ENCODE assay signal across 12 cellular contexts in the genomic region with DNA sequence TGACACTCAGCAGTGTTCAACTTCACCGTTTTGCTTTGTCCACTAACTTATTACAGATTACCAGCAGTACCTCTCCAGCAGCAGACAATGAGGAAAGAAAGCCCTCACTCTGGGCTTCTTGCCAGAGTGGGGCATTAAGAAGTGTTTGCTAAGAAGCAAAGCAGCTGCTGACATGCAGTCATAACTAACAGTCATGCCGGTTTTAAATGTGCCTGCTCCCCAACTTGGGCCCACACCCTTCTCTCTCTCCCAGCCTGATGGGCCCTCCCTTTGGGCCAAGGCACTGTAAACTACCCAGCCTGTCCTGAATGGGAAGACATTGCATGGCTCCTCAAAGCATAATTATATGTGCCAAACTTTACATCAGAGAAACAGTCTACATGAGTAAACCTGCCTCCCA. TPM values are rescaled to one million over a fixed set of nuclear protein-coding genes. Genes with fewer than 3 reads are reported as not detected.
A peak's percentile ranks its signal among the peaks of the same experiment; 100 is the strongest.
DNase-seq lines count a peak whose midpoint lies in the region; ATAC-seq and TF ChIP-seq lines count a peak whose summit lies in the region.
"Had no signal": no experiment of that assay in that cellular context is flagged by ENCODE, and none has a peak within 500 bp of the region (broad histone marks: within the 10 kb centered on the region; RNA-seq: fewer than 3 reads in every experiment).

No MANE protein-coding gene starts in this region.

- H3F3A ChIP-seq in PC-3 (ENCODE audit: low read length, unreplicated experiment): no peaks in the 10 kb centered on the region

- POLR2A ChIA-PET in PC-3 (lab: Charles Lee; ENCODE audit: unreplicated experiment): no interaction called here

- 0 out of 2 replicates have a peak, but pooled peaks cover 4% of the 10 kb centered on the region for H3K9me3 ChIP-seq in PC-3 (ENCODE audit: low read length)
- H3K9me3 ChIP-seq: right lobe of liver had no signal

- H4K20me1 ChIP-seq in PC-3 (ENCODE audit: low read length): no peaks in the 10 kb centered on the region

- H2AFZ ChIP-seq in PC-3 (ENCODE audit: low read length): peak overlapping the region; percentile 17; the same call in 1 of the 2 replicates

- H3K36me3 ChIP-seq in PC-3 (ENCODE audit: low read depth, low read length): no peaks in the 10 kb centered on the region
- H3K36me3 ChIP-seq: right lobe of liver had no signal

- H3K79me2 ChIP-seq in PC-3 (ENCODE audit: low read length): no peaks in the 10 kb centered on the region

- H3K27me3 ChIP-seq in PC-3 (ENCODE audit: low read length): no peaks in the 10 kb centered on the region
- H3K27me3 ChIP-seq: right lobe of liver had no signal

- H3K9ac ChIP-seq in PC-3 (ENCODE audit: low read length): no peak overlapping the region

- BruUV-seq in PC-3 (replicated peaks; lab: Mats Ljungman, UMichigan): no TSS peak

- no peak overlapping the region for H3K4me3 ChIP-seq in PC-3 (ENCODE audit: low read length)
- H3K4me3 ChIP-seq in fibroblast of the aortic adventitia (ENCODE audit: low read depth, low read length): no peak overlapping the region
- H3K4me3 ChIP-seq: right lobe of liver had no signal

- no peaks in the 10 kb centered on the region for H3K9me2 ChIP-seq in PC-3 (replicated peaks; ENCODE audit: low read length)

- CTCF ChIA-PET in PC-3 (lab: Charles Lee): no interaction called here

- H3K4me1 ChIP-seq in PC-3 (ENCODE audit: insufficient read depth, low read length): peaks cover 8% of the 10 kb centered on the region; the same call in 1 of the 2 replicates
- H3K4me1 ChIP-seq: right lobe of liver had no signal

- H3K4me2 ChIP-seq in PC-3 (ENCODE audit: low read length): no peak overlapping the region

- intact Hi-C loops in left cardiac atrium (cut with DNase I): no loop called here
- intact Hi-C loops in Right ventricle myocardium inferior (cut with DNase I): no loop called here
- intact Hi-C loops in PC-3 (cut with micrococcal nuclease): no loop called here
- intact Hi-C loops in head of caudate nucleus (cut with DNase I): no loop called here

- DNase-seq in left cardiac atrium: no peak
- DNase-seq in Right ventricle myocardium inferior (ENCODE audit: missing footprints): no peak
- peak; percentile 74 for DNase-seq in PC-3
- peak; percentile 87 for DNase-seq in fibroblast of the aortic adventitia (ENCODE audit: low read depth)
- DNase-seq in stimulated activated CD4-positive, alpha-beta T cell treated with anti-CD3 and anti-CD28 coated beads, Interleukin-12 subunit alpha, Interleukin-12 subunit beta, amount 100 ng/mL, for 4 hours: no peak
- no peak for DNase-seq in head of caudate nucleus
- DNase-seq: CD4-positive, CD25-positive, alpha-beta regulatory T cell; NCI-H2227 treated with DMSO at 0.1 percent for 48 hours; right lobe of liver had no signal

- no peak overlapping the region for H3K27ac ChIP-seq in PC-3 (ENCODE audit: low read length)
- H3K27ac ChIP-seq: right lobe of liver, VCaP had no signal

- ATAC-seq in left cardiac atrium: peak; percentile 77 to 79
- ATAC-seq in Right ventricle myocardium inferior: no peak
- ATAC-seq in PC-3: peak; percentile 81
- ATAC-seq in HG02852 (IDR thresholded peaks at IDR 0.05; ENCODE audit: unreplicated experiment): no peak
- no peak for ATAC-seq in GM18870 (IDR thresholded peaks at IDR 0.05; ENCODE audit: unreplicated experiment)

- no peak for TF ChIP-seq CTCF in PC-3 (conservative IDR thresholded peaks at IDR 0.05; ENCODE audit: low read depth, low read length)
- no peak for TF ChIP-seq CTCF in fibroblast of the aortic adventitia (IDR thresholded peaks at IDR 0.05; ENCODE audit: insufficient read depth, low read length)

RNA-seq across cellular contexts. Expression of a gene that starts 54.6 kb away (rescaled TPM):
- total RNA-seq in left cardiac atrium (under 1 TPM; 0.31 to 0.50 TPM), Right ventricle myocardium inferior (not detected), PC-3 (2014; rRNA removed) (1.2 and 2.3 TPM in 2 replicates), fibroblast of the aortic adventitia (ENCODE audit: low replicate concordance) (3.8 and 16.0 TPM in 2 replicates)
- total RNA-seq: CD4-positive, CD25-positive, alpha-beta regulatory T cell had no signal

Comparison
In these comparisons a context has a peak if more than half of its experiments do, and no peak if none do; other contexts are left out.
1. ATAC-seq: peak in left cardiac atrium (2 of 2) and PC-3 (single experiment); none in Right ventricle myocardium inferior (single experiment), HG02852 (single experiment) and GM18870 (single experiment).
2. DNase-seq: peak in PC-3 (single experiment) and fibroblast of the aortic adventitia (single experiment); none in left cardiac atrium (single experiment), Right ventricle myocardium inferior (single experiment), stimulated activated CD4-positive, alpha-beta T cell treated with anti-CD3 and anti-CD28 coated beads, Interleukin-12 subunit alpha, Interleukin-12 subunit beta, amount 100 ng/mL, for 4 hours (single experiment) and head of caudate nucleus (0 of 42).